ENCODE assay signal across 1 cellular context in the genomic region with DNA sequence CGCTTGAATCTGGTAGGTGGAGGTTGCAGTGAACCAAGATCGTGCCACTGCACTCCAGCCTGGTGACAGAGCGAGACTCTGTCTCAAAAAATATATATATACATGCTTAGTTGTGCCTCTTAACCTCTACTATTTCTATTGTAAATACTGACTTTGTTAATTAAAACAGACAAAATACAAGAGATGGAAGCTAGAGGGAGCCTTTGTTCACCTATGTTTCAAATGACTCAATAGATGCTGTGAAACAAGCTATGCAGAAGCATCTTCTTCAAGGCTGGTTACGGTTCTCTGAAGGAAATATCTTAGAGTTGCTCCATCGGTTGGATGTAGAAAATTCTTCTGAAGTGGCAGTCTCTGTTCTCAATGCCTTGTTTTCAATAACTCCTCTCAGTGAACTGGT.
TF ChIP-seq lines count a peak whose summit lies in the region.

No MANE protein-coding gene starts in this region.

TF ChIP-seq in H1, 55 proteins besides CTCF, POLR2A, EP300 and RAD21:
- TF ChIP-seq EGR1 (IDR thresholded peaks at IDR 0.05; ENCODE audit: borderline replicate concordance, low read depth, low read length) (no peak), TAF7 (optimal IDR thresholded peaks at IDR 0.05; ENCODE audit: borderline replicate concordance, low read depth, low read length) (no peak), FOSL1 (IDR thresholded peaks at IDR 0.05; ENCODE audit: insufficient read depth, low read depth, low read length) (no peak), SIRT6 (IDR thresholded peaks at IDR 0.05; ENCODE audit: low read length) (no peak), KDM4A (IDR thresholded peaks at IDR 0.05; ENCODE audit: low read depth, low read length, severe bottlenecking) (no peak), TAF1 (IDR thresholded peaks at IDR 0.05; ENCODE audit: low read depth, low read length) (no peak), SIX5 (IDR thresholded peaks at IDR 0.05; ENCODE audit: low read depth, low read length) (no peak), RXRA (IDR thresholded peaks at IDR 0.05; ENCODE audit: insufficient read depth, low read depth, low read length) (no peak), EZH2 (IDR thresholded peaks at IDR 0.05; ENCODE audit: low read depth, low read length, severe bottlenecking) (no peak), RNF2 (IDR thresholded peaks at IDR 0.05; ENCODE audit: borderline replicate concordance, low read depth, low read length, missing control alignments, poor library complexity, severe bottlenecking) (no peak), CHD1 (IDR thresholded peaks at IDR 0.05; ENCODE audit: low read depth, low read length) (no peak), SUZ12 (IDR thresholded peaks at IDR 0.05; ENCODE audit: low read length) (no peak)
- TF ChIP-seq, protein P1, sequence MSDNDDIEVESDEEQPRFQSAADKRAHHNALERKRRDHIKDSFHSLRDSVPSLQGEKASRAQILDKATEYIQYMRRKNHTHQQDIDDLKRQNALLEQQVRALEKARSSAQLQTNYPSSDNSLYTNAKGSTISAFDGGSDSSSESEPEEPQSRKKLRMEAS (IDR thresholded peaks at IDR 0.05) = no peak
